ENCODE assay signal across 13 cellular contexts in the genomic region with DNA sequence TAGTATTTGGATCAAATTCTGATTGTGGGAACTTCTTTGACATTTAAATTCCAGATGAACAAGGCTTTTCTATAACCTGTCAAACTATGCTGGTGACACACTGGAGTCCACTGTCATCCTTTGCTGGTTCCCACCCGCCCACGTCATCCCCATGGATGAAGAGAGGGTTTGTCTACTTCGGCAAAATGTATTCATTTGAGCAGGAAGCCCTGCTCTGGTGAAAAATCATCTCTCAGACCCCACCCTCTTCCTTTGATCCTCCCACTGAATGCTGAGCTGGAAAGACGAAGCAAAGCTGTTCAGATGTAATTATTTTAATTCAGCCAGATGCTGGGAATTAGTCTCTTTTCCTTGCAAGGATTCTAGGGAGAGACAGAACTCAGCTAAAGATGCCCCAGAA. TPM values are rescaled to one million over a fixed set of nuclear protein-coding genes. Genes with fewer than 3 reads are reported as not detected.
DNase-seq lines count a peak whose midpoint lies in the region; TF ChIP-seq lines count a peak whose summit lies in the region.
"Had no signal": no experiment of that assay in that cellular context is flagged by ENCODE, and none has a peak within 500 bp of the region (broad histone marks: within the 10 kb centered on the region; RNA-seq: fewer than 3 reads in every experiment).

No MANE protein-coding gene starts in this region.

- no peak overlapping the region for H3K4me2 ChIP-seq in fibroblast of lung (ENCODE audit: extremely low read depth, insufficient read depth, low read length)

- H3K4me3 ChIP-seq in SK-N-MC (0 out of 2 replicates have a peak overlapping the region, but pooled peaks have one; percentile 2), fibroblast of lung (replicated peaks in 1 of 4; ENCODE audit: control extremely low read depth in 1 of 4, insufficient read depth in 1 of 4, low read depth in 3 of 4, low read length in 4 of 4) (no peak overlapping the region)
- H3K4me3 ChIP-seq: upper lobe of right lung had no signal

- no peak for TF ChIP-seq CTCF in fibroblast of lung (conservative IDR thresholded peaks at IDR 0.05 in 1 of 2, IDR thresholded peaks at IDR 0.05 in 1 of 2; ENCODE audit: low read depth in 1 of 2, low read length in 2 of 2)

- H3K36me3 ChIP-seq in SK-N-MC (ENCODE audit: insufficient read depth, low read length) (no peaks in the 10 kb centered on the region), fibroblast of lung (ENCODE audit: control insufficient read depth, insufficient read depth, low read length) (no peaks in the 10 kb centered on the region)
- H3K36me3 ChIP-seq: upper lobe of right lung had no signal

- H3K27me3 Mint-ChIP-seq in activated naive CD4-positive, alpha-beta T cell treated with anti-CD3 and anti-CD28 coated beads, Interleukin-2, amount 10 ng/mL, durations not matched to agents 7 days and 5 days: peaks cover 81% of the 10 kb centered on the region

- H3K27ac ChIP-seq in SK-N-MC: no peak overlapping the region
- H3K27ac ChIP-seq in fibroblast of lung (ENCODE audit: insufficient read depth, low read length): no peak overlapping the region
- H3K27ac ChIP-seq: upper lobe of right lung had no signal

- no peak overlapping the region for H3K27ac Mint-ChIP-seq in activated naive CD4-positive, alpha-beta T cell treated with anti-CD3 and anti-CD28 coated beads, Interleukin-2, amount 10 ng/mL, durations not matched to agents 7 days and 5 days
- H3K27ac Mint-ChIP-seq: dendritic cell treated with granulocyte-macrophage colony-stimulating factor and Interleukin-4, amounts not matched to agents 40 ng/mL and 50 ng/mL, for 4 days had no signal

- peaks cover 24% of the 10 kb centered on the region for H3K27me3 ChIP-seq in fibroblast of lung (ENCODE audit: control insufficient read depth, insufficient read depth, low read length)

- no peaks in the 10 kb centered on the region for H3K9me3 ChIP-seq in SK-N-MC (ENCODE audit: low read depth, low read length)
- H3K9me3 ChIP-seq in fibroblast of lung (ENCODE audit: control insufficient read depth, insufficient read depth, low read depth, low read length): no peaks in the 10 kb centered on the region
- H3K9me3 ChIP-seq: upper lobe of right lung had no signal

- H3K4me3 Mint-ChIP-seq in activated naive CD4-positive, alpha-beta T cell treated with anti-CD3 and anti-CD28 coated beads, Interleukin-2, amount 10 ng/mL, durations not matched to agents 7 days and 5 days: no peak overlapping the region
- H3K4me3 Mint-ChIP-seq: dendritic cell treated with granulocyte-macrophage colony-stimulating factor and Interleukin-4, amounts not matched to agents 40 ng/mL and 50 ng/mL, for 4 days had no signal

- no peaks in the 10 kb centered on the region for H3K9me3 Mint-ChIP-seq in activated naive CD4-positive, alpha-beta T cell treated with anti-CD3 and anti-CD28 coated beads, Interleukin-2, amount 10 ng/mL, durations not matched to agents 7 days and 5 days
- H3K9me3 Mint-ChIP-seq: dendritic cell treated with granulocyte-macrophage colony-stimulating factor and Interleukin-4, amounts not matched to agents 40 ng/mL and 50 ng/mL, for 4 days had no signal

- no peaks in the 10 kb centered on the region for H3K4me1 ChIP-seq in fibroblast of lung (ENCODE audit: control insufficient read depth, extremely low read depth, insufficient read depth, low read length)
- H3K4me1 ChIP-seq: upper lobe of right lung had no signal

- peak; percentile 29 for DNase-seq in activated naive CD4-positive, alpha-beta T cell treated with anti-CD3 and anti-CD28 coated beads, Interleukin-2, amount 10 ng/mL, durations not matched to agents 7 days and 5 days
- DNase-seq in activated naive CD4-positive, alpha-beta T cell treated with Interleukin-2 at 50 U/mL for 16 hours: no peak
- DNase-seq in SK-N-MC (ENCODE audit: low read depth, low spot score): no peak
- DNase-seq in fibroblast of lung (ENCODE audit: low read depth in 2 of 2): peak; percentile 10 to 40
- DNase-seq in stimulated activated CD4-positive, alpha-beta T cell treated with anti-CD3 and anti-CD28 coated beads, Interleukin-4, amount 100 ng/mL, for 24 hours: peak; percentile 24
- no peak for DNase-seq in NOMO-1 treated with dmso at 0.1 percent for 144 hours (lab: John Stamatoyannopoulos, UW; ENCODE audit: unreplicated experiment)
- DNase-seq in HuH-7 (ENCODE audit: low spot score): no peak
- DNase-seq in T-helper 2 cell: no peak
- DNase-seq: midbrain, NCI-H1436 treated with DMSO at 0.1 percent for 48 hours, NCI-H524 treated with DMSO at 0.1 percent for 48 hours, upper lobe of right lung had no signal

- CTCF ChIA-PET in activated naive CD4-positive, alpha-beta T cell treated with anti-CD3 and anti-CD28 coated beads, Interleukin-2, amount 10 ng/mL, durations not matched to agents 7 days and 5 days (lab: Charles Lee): interaction anchor here (15.9 kb wide), 1 partner anchor 23 kb away, joined by 488 read pairs; no protein-coding TSS in a partner anchor

- H3K9ac ChIP-seq in SK-N-MC (ENCODE audit: insufficient read length): no peak overlapping the region
- H3K9ac ChIP-seq in fibroblast of lung (ENCODE audit: insufficient read depth, low read length): no peak overlapping the region

- H3K4me1 Mint-ChIP-seq in activated naive CD4-positive, alpha-beta T cell treated with anti-CD3 and anti-CD28 coated beads, Interleukin-2, amount 10 ng/mL, durations not matched to agents 7 days and 5 days: peaks cover 8% of the 10 kb centered on the region

- no peaks in the 10 kb centered on the region for H3K79me2 ChIP-seq in fibroblast of lung (ENCODE audit: control insufficient read depth, insufficient read depth, low read length)

- no peaks in the 10 kb centered on the region for H4K20me1 ChIP-seq in fibroblast of lung (ENCODE audit: control insufficient read depth, extremely low read depth, insufficient read depth, low read length)

- no peak overlapping the region for H2AFZ ChIP-seq in fibroblast of lung (ENCODE audit: low read length)

- no peaks in the 10 kb centered on the region for H3K36me3 Mint-ChIP-seq in activated naive CD4-positive, alpha-beta T cell treated with anti-CD3 and anti-CD28 coated beads, Interleukin-2, amount 10 ng/mL, durations not matched to agents 7 days and 5 days

RNA-seq across cellular contexts. Expression of a gene that starts 50.5 kb away (rescaled TPM):
- 0.26 TPM in 1 of 2 replicates, not detected in the other for total RNA-seq in fibroblast of lung
- 0.02 TPM in 2 replicates for polyA plus RNA-seq in fibroblast of lung
- 0.06 TPM in 1 of 2 replicates, not detected in the other for polyA plus RNA-seq in fibroblast of lung (2012)
- polyA minus RNA-seq in fibroblast of lung (ENCODE audit: low replicate concordance): 1.2 TPM in 1 of 2 replicates, not detected in the other

Comparison
In these comparisons a context has a peak if more than half of its experiments do, and no peak if none do; other contexts are left out.
1. DNase-seq: peak in activated naive CD4-positive, alpha-beta T cell treated with anti-CD3 and anti-CD28 coated beads, Interleukin-2, amount 10 ng/mL, durations not matched to agents 7 days and 5 days (single experiment), fibroblast of lung (2 of 2) and stimulated activated CD4-positive, alpha-beta T cell treated with anti-CD3 and anti-CD28 coated beads, Interleukin-4, amount 100 ng/mL, for 24 hours (single experiment); none in activated naive CD4-positive, alpha-beta T cell treated with Interleukin-2 at 50 U/mL for 16 hours (single experiment), SK-N-MC (single experiment), NOMO-1 treated with dmso at 0.1 percent for 144 hours (single experiment), HuH-7 (single experiment) and T-helper 2 cell (0 of 5).